ENCODE assay signal across 1 cellular context in the genomic region with DNA sequence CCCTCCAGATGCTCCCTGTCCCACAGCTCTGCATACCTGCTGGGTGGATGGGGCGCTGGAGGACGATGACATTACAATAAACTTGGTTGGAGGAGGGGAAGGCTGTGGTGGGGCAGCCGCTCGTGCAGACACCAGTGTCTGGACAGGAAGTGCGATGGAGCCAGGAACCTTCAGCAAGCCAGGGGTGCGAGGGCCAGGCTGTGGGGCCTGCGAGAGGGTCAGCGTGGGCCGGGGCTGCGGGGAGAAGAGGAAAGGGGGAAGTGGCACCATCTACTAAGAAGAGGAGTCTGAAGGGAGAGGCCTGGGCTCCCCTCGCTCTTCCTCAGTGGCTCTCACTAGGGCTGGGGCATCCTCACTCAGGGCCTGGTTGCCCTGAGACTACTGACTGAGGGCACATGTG.
A peak's percentile ranks its signal among the peaks of the same experiment; 100 is the strongest.
TF ChIP-seq lines count a peak whose summit lies in the region.

No MANE protein-coding gene starts in this region.

TF ChIP-seq in K562, 482 proteins besides CTCF, POLR2A, EP300 and RAD21:
- peak; percentile 62; the same call in 1 of the 2 replicates for TF ChIP-seq POLR2G (IDR thresholded peaks at IDR 0.05; ENCODE audit: low read depth, low read length)
- no peak for TF ChIP-seq ZKSCAN8 (CRISPR knock-in tag; IDR thresholded peaks at IDR 0.05)
TF ChIP-seq in K562: peak in this region for 1.
